Comparison of ENCODE assay signal across 1 cellular context in genomic region chr4:6907658-6908191, GRCh38.
TF ChIP-seq lines count a peak whose summit lies in the region.

No MANE protein-coding gene starts in this region.

TF ChIP-seq in HepG2, 621 proteins besides CTCF, POLR2A, EP300 and RAD21 (continued from another document):
- TF ChIP-seq ZNF574 (CRISPR knock-in tag; IDR thresholded peaks at IDR 0.05) (no peak), ZNF331 (CRISPR knock-in tag; IDR thresholded peaks at IDR 0.05) (0 out of 2 replicates have a peak, but pooled peaks have one; percentile 30), ZNF703 (CRISPR knock-in tag; IDR thresholded peaks at IDR 0.05; ENCODE audit: borderline replicate concordance) (no peak), NR2C2 (CRISPR knock-in tag; IDR thresholded peaks at IDR 0.05; ENCODE audit: borderline replicate concordance) (no peak), SAP130 (CRISPR knock-in tag; IDR thresholded peaks at IDR 0.05; ENCODE audit: low read depth) (peak; percentile 67), MTA1 (CRISPR knock-in tag; IDR thresholded peaks at IDR 0.05; ENCODE audit: borderline replicate concordance) (no peak), ZNF264 (CRISPR knock-in tag; IDR thresholded peaks at IDR 0.05) (no peak), SIN3A (IDR thresholded peaks at IDR 0.05; ENCODE audit: borderline replicate concordance, low read depth, low read length) (no peak), ZNF414 (CRISPR knock-in tag; IDR thresholded peaks at IDR 0.05) (no peak), SNRNP70 (IDR thresholded peaks at IDR 0.05; ENCODE audit: low read depth, low read length) (no peak), ZSCAN20 (CRISPR knock-in tag; IDR thresholded peaks at IDR 0.05; ENCODE audit: borderline replicate concordance) (no peak)
- TF ChIP-seq, protein P1, sequence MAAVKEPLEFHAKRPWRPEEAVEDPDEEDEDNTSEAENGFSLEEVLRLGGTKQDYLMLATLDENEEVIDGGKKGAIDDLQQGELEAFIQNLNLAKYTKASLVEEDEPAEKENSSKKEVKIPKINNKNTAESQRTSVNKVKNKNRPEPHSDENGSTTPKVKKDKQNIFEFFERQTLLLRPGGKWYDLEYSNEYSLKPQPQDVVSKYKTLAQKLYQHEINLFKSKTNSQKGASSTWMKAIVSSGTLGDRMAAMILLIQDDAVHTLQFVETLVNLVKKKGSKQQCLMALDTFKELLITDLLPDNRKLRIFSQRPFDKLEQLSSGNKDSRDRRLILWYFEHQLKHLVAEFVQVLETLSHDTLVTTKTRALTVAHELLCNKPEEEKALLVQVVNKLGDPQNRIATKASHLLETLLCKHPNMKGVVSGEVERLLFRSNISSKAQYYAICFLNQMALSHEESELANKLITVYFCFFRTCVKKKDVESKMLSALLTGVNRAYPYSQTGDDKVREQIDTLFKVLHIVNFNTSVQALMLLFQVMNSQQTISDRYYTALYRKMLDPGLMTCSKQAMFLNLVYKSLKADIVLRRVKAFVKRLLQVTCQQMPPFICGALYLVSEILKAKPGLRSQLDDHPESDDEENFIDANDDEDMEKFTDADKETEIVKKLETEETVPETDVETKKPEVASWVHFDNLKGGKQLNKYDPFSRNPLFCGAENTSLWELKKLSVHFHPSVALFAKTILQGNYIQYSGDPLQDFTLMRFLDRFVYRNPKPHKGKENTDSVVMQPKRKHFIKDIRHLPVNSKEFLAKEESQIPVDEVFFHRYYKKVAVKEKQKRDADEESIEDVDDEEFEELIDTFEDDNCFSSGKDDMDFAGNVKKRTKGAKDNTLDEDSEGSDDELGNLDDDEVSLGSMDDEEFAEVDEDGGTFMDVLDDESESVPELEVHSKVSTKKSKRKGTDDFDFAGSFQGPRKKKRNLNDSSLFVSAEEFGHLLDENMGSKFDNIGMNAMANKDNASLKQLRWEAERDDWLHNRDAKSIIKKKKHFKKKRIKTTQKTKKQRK (IDR thresholded peaks at IDR 0.05; ENCODE audit: low read length): no peak
- TF ChIP-seq, protein P2, sequence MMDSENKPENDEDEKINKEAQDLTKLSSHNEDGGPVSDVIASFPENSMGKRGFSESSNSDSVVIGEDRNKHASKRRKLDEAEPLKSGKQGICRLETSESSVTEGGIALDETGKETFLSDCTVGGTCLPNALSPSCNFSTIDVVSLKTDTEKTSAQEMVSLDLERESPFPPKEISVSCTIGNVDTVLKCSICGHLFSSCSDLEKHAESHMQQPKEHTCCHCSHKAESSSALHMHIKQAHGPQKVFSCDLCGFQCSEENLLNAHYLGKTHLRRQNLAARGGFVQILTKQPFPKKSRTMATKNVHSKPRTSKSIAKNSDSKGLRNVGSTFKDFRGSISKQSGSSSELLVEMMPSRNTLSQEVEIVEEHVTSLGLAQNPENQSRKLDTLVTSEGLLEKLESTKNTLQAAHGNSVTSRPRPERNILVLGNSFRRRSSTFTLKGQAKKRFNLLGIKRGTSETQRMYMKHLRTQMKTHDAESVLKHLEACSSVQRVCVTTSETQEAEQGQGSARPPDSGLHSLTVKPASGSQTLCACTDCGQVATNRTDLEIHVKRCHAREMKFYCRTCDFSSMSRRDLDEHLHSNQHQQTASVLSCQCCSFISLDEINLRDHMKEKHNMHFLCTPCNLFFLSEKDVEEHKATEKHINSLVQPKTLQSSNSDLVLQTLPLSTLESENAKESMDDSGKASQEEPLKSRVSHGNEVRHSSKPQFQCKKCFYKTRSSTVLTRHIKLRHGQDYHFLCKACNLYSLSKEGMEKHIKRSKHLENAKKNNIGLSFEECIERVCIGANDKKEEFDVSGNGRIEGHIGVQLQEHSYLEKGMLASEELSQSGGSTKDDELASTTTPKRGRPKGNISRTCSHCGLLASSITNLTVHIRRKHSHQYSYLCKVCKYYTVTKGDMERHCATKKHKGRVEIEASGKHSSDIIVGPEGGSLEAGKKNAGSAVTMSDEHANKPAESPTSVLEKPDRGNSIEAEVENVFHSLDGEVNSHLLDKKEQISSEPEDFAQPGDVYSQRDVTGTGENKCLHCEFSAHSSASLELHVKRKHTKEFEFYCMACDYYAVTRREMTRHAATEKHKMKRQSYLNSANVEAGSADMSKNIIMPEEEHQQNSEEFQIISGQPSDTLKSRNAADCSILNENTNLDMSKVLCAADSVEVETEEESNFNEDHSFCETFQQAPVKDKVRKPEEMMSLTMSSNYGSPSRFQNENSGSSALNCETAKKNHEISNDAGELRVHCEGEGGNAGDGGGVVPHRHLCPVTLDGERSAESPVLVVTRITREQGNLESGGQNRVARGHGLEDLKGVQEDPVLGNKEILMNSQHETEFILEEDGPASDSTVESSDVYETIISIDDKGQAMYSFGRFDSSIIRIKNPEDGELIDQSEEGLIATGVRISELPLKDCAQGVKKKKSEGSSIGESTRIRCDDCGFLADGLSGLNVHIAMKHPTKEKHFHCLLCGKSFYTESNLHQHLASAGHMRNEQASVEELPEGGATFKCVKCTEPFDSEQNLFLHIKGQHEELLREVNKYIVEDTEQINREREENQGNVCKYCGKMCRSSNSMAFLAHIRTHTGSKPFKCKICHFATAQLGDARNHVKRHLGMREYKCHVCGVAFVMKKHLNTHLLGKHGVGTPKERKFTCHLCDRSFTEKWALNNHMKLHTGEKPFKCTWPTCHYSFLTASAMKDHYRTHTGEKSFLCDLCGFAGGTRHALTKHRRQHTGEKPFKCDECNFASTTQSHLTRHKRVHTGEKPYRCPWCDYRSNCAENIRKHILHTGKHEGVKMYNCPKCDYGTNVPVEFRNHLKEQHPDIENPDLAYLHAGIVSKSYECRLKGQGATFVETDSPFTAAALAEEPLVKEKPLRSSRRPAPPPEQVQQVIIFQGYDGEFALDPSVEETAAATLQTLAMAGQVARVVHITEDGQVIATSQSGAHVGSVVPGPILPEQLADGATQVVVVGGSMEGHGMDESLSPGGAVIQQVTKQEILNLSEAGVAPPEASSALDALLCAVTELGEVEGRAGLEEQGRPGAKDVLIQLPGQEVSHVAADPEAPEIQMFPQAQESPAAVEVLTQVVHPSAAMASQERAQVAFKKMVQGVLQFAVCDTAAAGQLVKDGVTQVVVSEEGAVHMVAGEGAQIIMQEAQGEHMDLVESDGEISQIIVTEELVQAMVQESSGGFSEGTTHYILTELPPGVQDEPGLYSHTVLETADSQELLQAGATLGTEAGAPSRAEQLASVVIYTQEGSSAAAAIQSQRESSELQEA (CRISPR knock-in tag; IDR thresholded peaks at IDR 0.05; ENCODE audit: not compliant biosample characterization): no peak
- TF ChIP-seq, protein P3, sequence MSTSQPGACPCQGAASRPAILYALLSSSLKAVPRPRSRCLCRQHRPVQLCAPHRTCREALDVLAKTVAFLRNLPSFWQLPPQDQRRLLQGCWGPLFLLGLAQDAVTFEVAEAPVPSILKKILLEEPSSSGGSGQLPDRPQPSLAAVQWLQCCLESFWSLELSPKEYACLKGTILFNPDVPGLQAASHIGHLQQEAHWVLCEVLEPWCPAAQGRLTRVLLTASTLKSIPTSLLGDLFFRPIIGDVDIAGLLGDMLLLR (CRISPR knock-in tag; IDR thresholded peaks at IDR 0.05): no peak
TF ChIP-seq in HepG2: peak in this region for 45.
